In genomic region chr1:54929700-54930099, GRCh38 we compare ENCODE assay signal across 11 cellular contexts. TPM values are rescaled to one million over a fixed set of nuclear protein-coding genes. Genes with fewer than 3 reads are reported as not detected.
"Had no signal": no experiment of that assay in that cellular context is flagged by ENCODE, and none has a peak within 500 bp of the region (broad histone marks: within the 10 kb centered on the region; RNA-seq: fewer than 3 reads in every experiment).

No MANE protein-coding gene starts in this region.

- H3K27ac ChIP-seq: GM23248, HL-60 had no signal

- H2AFZ ChIP-seq: GM23248 had no signal

- H3K9ac ChIP-seq: GM23248 had no signal

- H3K4me3 ChIP-seq: GM23248, HAP-1 had no signal

- DNase-seq: GM23248, GOT3, H7, HFFc6, KBM-7 had no signal

- H3K4me1 ChIP-seq: HAP-1 had no signal

- ATAC-seq: HCT116, HepG2 had no signal

- H3K36me3 ChIP-seq: HAP-1 had no signal

RNA-seq across cellular contexts. Expression of gene TMEM61, which starts 50.7 kb away (rescaled TPM):
- total RNA-seq: GM23248, HepG2, HFFc6, HT1080 had no signal
- polyA plus RNA-seq: GM23248, HepG2, IgD-negative memory B cell had no signal
